Comparison of ENCODE assay signal across 8 cellular contexts in genomic region chrX:56564182-56564885, GRCh38. TPM values are rescaled to one million over a fixed set of nuclear protein-coding genes. Genes with fewer than 3 reads are reported as not detected.
DNase-seq lines count a peak whose midpoint lies in the region; ATAC-seq, FAIRE-seq and TF ChIP-seq lines count a peak whose summit lies in the region.

No MANE protein-coding gene starts in this region.

- H3K36me3 Mint-ChIP-seq in activated naive CD4-positive, alpha-beta T cell treated with anti-CD3 and anti-CD28 coated beads, Interleukin-2, amount 50 U/mL, for 72 hours = peaks cover 21 to 28% of the 10 kb centered on the region in 2 donors

- H2BK120ac ChIP-seq in trophoblast cell (ENCODE audit: insufficient read depth, low read length, poor library complexity) = peak overlapping the region; percentile 59

- H3K9me3 Mint-ChIP-seq in activated naive CD4-positive, alpha-beta T cell treated with anti-CD3 and anti-CD28 coated beads, Interleukin-2, amount 50 U/mL, for 72 hours = no peaks in the 10 kb centered on the region

- H3K79me1 ChIP-seq in trophoblast cell (ENCODE audit: low read length) = peaks cover 8% of the 10 kb centered on the region

- peak overlapping the region; percentile 57 to 78 (median 72) for H3K4me3 ChIP-seq in heart right ventricle
- H3K4me3 ChIP-seq in trophoblast cell (ENCODE audit: low read depth, low read length) = peak overlapping the region; percentile 95

- peaks cover 20% of the 10 kb centered on the region for H3K79me2 ChIP-seq in trophoblast cell (ENCODE audit: control insufficient read depth, insufficient read depth, low read length, poor library complexity)

- peak; percentile 41 for DNase-seq in ELF-1 (ENCODE audit: low read depth, low spot score)
- no peak for DNase-seq in H54 (ENCODE audit: insufficient read length, low spot score)
- peak; percentile 22 for DNase-seq in NCI-H2227 treated with DMSO at 0.1 percent for 48 hours (lab: John Stamatoyannopoulos, UW)
- DNase-seq in activated naive CD4-positive, alpha-beta T cell treated with anti-CD3 and anti-CD28 coated beads, Interleukin-2, amount 50 U/mL, for 72 hours (ENCODE audit: low spot score in 2 of 2) = peak; percentile 35 to 63
- peak in 1 of 2 donors; percentile 10 for DNase-seq in heart right ventricle
- peak; percentile 69 to 85 for DNase-seq in trophoblast cell
- DNase-seq in HTR-8/SVneo (ENCODE audit: insufficient read length, low spot score) = no peak
- no peak for DNase-seq in 8988T

- intact Hi-C loops in heart right ventricle (cut with DNase I) = loop anchor here in 2 of 10 donors (5.0 to 10.0 kb wide), 2 partner anchors 160 to 163 kb away; partner anchors contain the start of gene NBDY (in 2 of the 2)

- no peak overlapping the region for H3K23ac ChIP-seq in trophoblast cell (ENCODE audit: low read length)

- peak overlapping the region; percentile 97 to 99 for H3K27ac Mint-ChIP-seq in activated naive CD4-positive, alpha-beta T cell treated with anti-CD3 and anti-CD28 coated beads, Interleukin-2, amount 50 U/mL, for 72 hours

- H3K27me3 ChIP-seq in heart right ventricle (peaks cover 0 to 22% (median 0%) of the 10 kb centered on the region in 7 donors), trophoblast cell (ENCODE audit: insufficient read depth, low read length) (no peaks in the 10 kb centered on the region)

- ATAC-seq in activated naive CD4-positive, alpha-beta T cell treated with anti-CD3 and anti-CD28 coated beads, Interleukin-2, amount 50 U/mL, for 72 hours = peak; percentile 71 to 78
- ATAC-seq in heart right ventricle = peak in 7 of 8 donors; percentile 22 to 72 (median 52)

- peak overlapping the region; percentile 88 for H3K4me2 ChIP-seq in trophoblast cell (ENCODE audit: low read length)

- H3K14ac ChIP-seq in trophoblast cell (ENCODE audit: low read length) = peak overlapping the region; percentile 8

- no peak for FAIRE-seq in H54 (lab: Jason Lieb, UNC)
- no peak for FAIRE-seq in HTR-8/SVneo (lab: Jason Lieb, UNC)

- H3K36me3 ChIP-seq in heart right ventricle (peaks cover 0 to 5% (median 0%) of the 10 kb centered on the region in 9 donors), trophoblast cell (ENCODE audit: control insufficient read depth in 1 of 2, insufficient read depth in 2 of 2, low read length in 2 of 2) (peaks cover 5 to 9% of the 10 kb centered on the region in 2 experiments)

- no peak overlapping the region for H2AK5ac ChIP-seq in trophoblast cell (ENCODE audit: low read length)

- peak overlapping the region; percentile 70 for H2BK5ac ChIP-seq in trophoblast cell (ENCODE audit: low read depth, low read length, poor library complexity)

- peak overlapping the region; percentile 93 to 98 (median 96) for H3K27ac ChIP-seq in heart right ventricle
- peak overlapping the region; percentile 82 for H3K27ac ChIP-seq in trophoblast cell (ENCODE audit: low read depth, low read length)

- H3K18ac ChIP-seq in trophoblast cell (ENCODE audit: low read length) = peak overlapping the region; percentile 96

- peak overlapping the region; percentile 93 for H3K9ac ChIP-seq in trophoblast cell (ENCODE audit: low read length)

- TF ChIP-seq POLR2A in H54 (IDR thresholded peaks at IDR 0.05; ENCODE audit: low read depth, low read length) = 0 out of 2 replicates have a peak, but pooled peaks have one; percentile 20

- H4K12ac ChIP-seq in trophoblast cell (ENCODE audit: low read depth, low read length) = peak overlapping the region; percentile 57

- no peak overlapping the region for H2BK12ac ChIP-seq in trophoblast cell (ENCODE audit: low read length)

- H2AFZ ChIP-seq in trophoblast cell (ENCODE audit: insufficient read depth, low read length, poor library complexity) = no peak overlapping the region

- peak overlapping the region; percentile 85 for H4K91ac ChIP-seq in trophoblast cell (ENCODE audit: low read depth, low read length)

- TF ChIP-seq CTCF in heart right ventricle (IDR thresholded peaks at IDR 0.05) = no peak

- H3K4ac ChIP-seq in trophoblast cell (ENCODE audit: low read depth, low read length) = peak overlapping the region; percentile 85

- H4K8ac ChIP-seq in trophoblast cell (ENCODE audit: low read depth, low read length) = peak overlapping the region; percentile 59

- H3K4me1 ChIP-seq in heart right ventricle = peaks cover 0 to 54% (median 27%) of the 10 kb centered on the region in 9 donors
- H3K4me1 ChIP-seq in trophoblast cell (ENCODE audit: control insufficient read depth in 1 of 2, insufficient read depth in 2 of 2, low read length in 2 of 2) = peaks cover 0 to 8% of the 10 kb centered on the region in 2 experiments

- WGBS in heart right ventricle, 2 donors = 2% methylated on average over 23 of the region's 23 CpGs
- WGBS in trophoblast cell (ENCODE audit: extremely low coverage, insufficient coverage, insufficient read length) = no CpG with 5 or more reads among the region's 23 CpGs

- no peaks in the 10 kb centered on the region for H3K9me3 ChIP-seq in heart right ventricle
- H3K9me3 ChIP-seq in trophoblast cell (ENCODE audit: insufficient read depth, low read depth, low read length) = no peaks in the 10 kb centered on the region

RNA-seq across cellular contexts. Expression of gene UBQLN2, which starts 0.9 kb away (rescaled TPM):
- 10 to 100 TPM; 33.4 to 45.8 TPM for total RNA-seq in activated naive CD4-positive, alpha-beta T cell treated with anti-CD3 and anti-CD28 coated beads, Interleukin-2, amount 50 U/mL, for 72 hours
- 10 to 100 TPM; 29.6 to 43.8 (median 36.1) TPM for total RNA-seq in heart right ventricle
- polyA plus RNA-seq in heart right ventricle = 10 to 100 TPM in 1 of 2 donors, 1 to 10 TPM in 1; 7.2 to 11.7 TPM
- polyA plus RNA-seq in trophoblast cell (2013) = 29.2 and 29.6 TPM in 2 replicates

Comparison
In these comparisons a context has a peak if more than half of its experiments do, and no peak if none do; other contexts are left out.
1. DNase-seq: peak in ELF-1 (single experiment), NCI-H2227 treated with DMSO at 0.1 percent for 48 hours (single experiment), activated naive CD4-positive, alpha-beta T cell treated with anti-CD3 and anti-CD28 coated beads, Interleukin-2, amount 50 U/mL, for 72 hours (2 of 2) and trophoblast cell (2 of 2); none in H54 (single experiment), HTR-8/SVneo (single experiment) and 8988T (single experiment).